Comparison of ENCODE assay signal across 8 cellular contexts in genomic region chr1:226870323-226871046, GRCh38. TPM values are rescaled to one million over a fixed set of nuclear protein-coding genes. Genes with fewer than 3 reads are reported as not detected.
DNase-seq lines count a peak whose midpoint lies in the region; ATAC-seq and TF ChIP-seq lines count a peak whose summit lies in the region.

TSS of gene PSEN2 (plus strand) at chr1:226870616. CDS start at chr1:226881908, 11,292 bp downstream.

- H3K4me3 ChIP-seq in mesodermal cell (ENCODE audit: extremely low read depth, insufficient read depth, low read length, poor library complexity, severe bottlenecking): peak within 1 kb of the TSS; percentile 64

- H3K9me3 Mint-ChIP-seq in activated CD8-positive, alpha-beta memory T cell treated with anti-CD3 and anti-CD28 coated beads, Interleukin-2, amount 10 ng/mL, durations not matched to agents 7 days and 5 days (ENCODE audit: low read depth): no peaks in the 10 kb centered on the region

- peaks cover 20% of the 10 kb centered on the region for H3K4me1 Mint-ChIP-seq in activated CD8-positive, alpha-beta memory T cell treated with anti-CD3 and anti-CD28 coated beads, Interleukin-2, amount 10 ng/mL, durations not matched to agents 7 days and 5 days

- 1% methylated on average over 68 to 70 of the region's 82 CpGs for WGBS in mesodermal cell (ENCODE audit: insufficient coverage in 2 of 2), 2 experiments

- peak within 1 kb of the TSS; percentile 71 for H3K4me3 Mint-ChIP-seq in activated CD8-positive, alpha-beta memory T cell treated with anti-CD3 and anti-CD28 coated beads, Interleukin-2, amount 10 ng/mL, durations not matched to agents 7 days and 5 days

- CTCF ChIA-PET in activated CD8-positive, alpha-beta memory T cell treated with anti-CD3 and anti-CD28 coated beads, Interleukin-2, amount 10 ng/mL, durations not matched to agents 7 days and 5 days (lab: Charles Lee): interaction anchor here (1.4 kb wide), 1 partner anchor 35 kb away, joined by 3 read pairs; no protein-coding TSS in a partner anchor

- peak within 1 kb of the TSS; percentile 24 for H3K27ac Mint-ChIP-seq in activated CD8-positive, alpha-beta memory T cell treated with anti-CD3 and anti-CD28 coated beads, Interleukin-2, amount 10 ng/mL, durations not matched to agents 7 days and 5 days

- DNase-seq in Ammon's horn (ENCODE audit: low spot score): peak; percentile 24
- peak; percentile 72 for DNase-seq in NCI-H748 (lab: John Stamatoyannopoulos, UW; ENCODE audit: unreplicated experiment)
- peak; percentile 77 for DNase-seq in activated CD8-positive, alpha-beta memory T cell treated with anti-CD3 and anti-CD28 coated beads, Interleukin-2, amount 10 ng/mL, durations not matched to agents 7 days and 5 days
- peak; percentile 58 for DNase-seq in stimulated activated CD8-positive, alpha-beta memory T cell treated with anti-CD3 and anti-CD28 coated beads, Interleukin-4, amount 100 ng/mL, for 24 hours (ENCODE audit: low read depth)

- in situ Hi-C loops in GM18951 (cut with MboI; ENCODE audit: low sequenced_read_pairs, unreplicated experiment) (no loop called here), endometrial microvascular endothelial cells (cut with HindIII; ENCODE audit: inconsistent ontology term, low pct_unique_long_range_greater_than_20kb, low sequenced_read_pairs) (no loop called here)

- H3K27ac ChIP-seq in mesodermal cell (ENCODE audit: low read depth, low read length, severe bottlenecking): no peak within 1 kb of the TSS

- H3K27me3 Mint-ChIP-seq in activated CD8-positive, alpha-beta memory T cell treated with anti-CD3 and anti-CD28 coated beads, Interleukin-2, amount 10 ng/mL, durations not matched to agents 7 days and 5 days: peaks cover 6% of the 10 kb centered on the region

- ATAC-seq in HG03108 (IDR thresholded peaks at IDR 0.05; ENCODE audit: unreplicated experiment): peak; percentile 94
- ATAC-seq in activated CD8-positive, alpha-beta memory T cell treated with anti-CD3 and anti-CD28 coated beads, Interleukin-2, amount 10 ng/mL, durations not matched to agents 7 days and 5 days: peak; percentile 97

- peaks cover 3% of the 10 kb centered on the region for H3K9me3 ChIP-seq in mesodermal cell (ENCODE audit: control insufficient read depth, low read length)

- H3K36me3 ChIP-seq in mesodermal cell (ENCODE audit: control insufficient read depth, insufficient read depth, low read length): peaks cover 3% of the 10 kb centered on the region

- peak; percentile 74 for TF ChIP-seq POLR2A in GM18951 (IDR thresholded peaks at IDR 0.05; ENCODE audit: extremely low read depth, insufficient read depth, insufficient read length)

- no peaks in the 10 kb centered on the region for H3K36me3 Mint-ChIP-seq in activated CD8-positive, alpha-beta memory T cell treated with anti-CD3 and anti-CD28 coated beads, Interleukin-2, amount 10 ng/mL, durations not matched to agents 7 days and 5 days

- H3K4me1 ChIP-seq in mesodermal cell (ENCODE audit: control insufficient read depth, insufficient read depth, low read length, poor library complexity, severe bottlenecking): peaks cover 9% of the 10 kb centered on the region

RNA-seq across cellular contexts. Expression of gene PSEN2, which starts in this region (rescaled TPM):
- 10 to 100 TPM in 1 of 2 experiments, 1 to 10 TPM in 1; 8.0 to 11.2 TPM for total RNA-seq in activated CD8-positive, alpha-beta memory T cell treated with anti-CD3 and anti-CD28 coated beads, Interleukin-2, amount 10 ng/mL, durations not matched to agents 7 days and 5 days
- total RNA-seq in endometrial microvascular endothelial cells (ENCODE audit: inconsistent ontology term): 19.0 TPM
- polyA plus RNA-seq in mesodermal cell (2013, experiment 1 of 2): 6.5 TPM
- 6.4 TPM for polyA plus RNA-seq in mesodermal cell (2013, experiment 2 of 2)

Comparison
In these comparisons a context has a peak if more than half of its experiments do, and no peak if none do; other contexts are left out.
1. DNase-seq: peak in every context shown above with its lines; median percentile 77 in activated CD8-positive, alpha-beta memory T cell treated with anti-CD3 and anti-CD28 coated beads, Interleukin-2, amount 10 ng/mL, durations not matched to agents 7 days and 5 days; 72 in NCI-H748; 58 in stimulated activated CD8-positive, alpha-beta memory T cell treated with anti-CD3 and anti-CD28 coated beads, Interleukin-4, amount 100 ng/mL, for 24 hours; 24 in Ammon's horn.